Comparison of ENCODE assay signal across 1 cellular context in genomic region chr2:73156539-73157124, GRCh38.
A peak's percentile ranks its signal among the peaks of the same experiment; 100 is the strongest.
TF ChIP-seq lines count a peak whose summit lies in the region.

No MANE protein-coding gene starts in this region.

TF ChIP-seq in HEK293, 187 proteins besides CTCF, POLR2A, EP300 and RAD21 (continued from another document):
- TF ChIP-seq ATF2 (tag by site-specific recombination; IDR thresholded peaks at IDR 0.05; ENCODE audit: low read depth) (no peak), GLI2 (tag by site-specific recombination; IDR thresholded peaks at IDR 0.05; ENCODE audit: borderline replicate concordance, low read depth) (no peak), ZNF621 (tag by site-specific recombination; IDR thresholded peaks at IDR 0.05) (no peak), ZNF223 (tag by site-specific recombination; IDR thresholded peaks at IDR 0.05) (no peak), ZNF449 (tag by site-specific recombination; IDR thresholded peaks at IDR 0.05) (no peak), ZNF473 (tag by site-specific recombination; IDR thresholded peaks at IDR 0.05) (no peak), ZNF2 (tag by site-specific recombination; IDR thresholded peaks at IDR 0.05) (0 out of 2 replicates have a peak, but pooled peaks have one; percentile 59), ZBTB44 (tag by site-specific recombination; IDR thresholded peaks at IDR 0.05) (no peak), HOXA7 (CRISPR knock-in tag; IDR thresholded peaks at IDR 0.05; ENCODE audit: borderline replicate concordance) (no peak), ZNF624 (tag by site-specific recombination; IDR thresholded peaks at IDR 0.05) (no peak), ZNF280C (tag by site-specific recombination; IDR thresholded peaks at IDR 0.05) (no peak), ZSCAN16 (tag by site-specific recombination; IDR thresholded peaks at IDR 0.05) (no peak), FEZF1 (tag by site-specific recombination; IDR thresholded peaks at IDR 0.05) (no peak), ZNF558 (tag by site-specific recombination; IDR thresholded peaks at IDR 0.05) (no peak), ZNF513 (tag by site-specific recombination; IDR thresholded peaks at IDR 0.05) (no peak)
